Comparison of ENCODE assay signal across 9 cellular contexts in the genomic region with DNA sequence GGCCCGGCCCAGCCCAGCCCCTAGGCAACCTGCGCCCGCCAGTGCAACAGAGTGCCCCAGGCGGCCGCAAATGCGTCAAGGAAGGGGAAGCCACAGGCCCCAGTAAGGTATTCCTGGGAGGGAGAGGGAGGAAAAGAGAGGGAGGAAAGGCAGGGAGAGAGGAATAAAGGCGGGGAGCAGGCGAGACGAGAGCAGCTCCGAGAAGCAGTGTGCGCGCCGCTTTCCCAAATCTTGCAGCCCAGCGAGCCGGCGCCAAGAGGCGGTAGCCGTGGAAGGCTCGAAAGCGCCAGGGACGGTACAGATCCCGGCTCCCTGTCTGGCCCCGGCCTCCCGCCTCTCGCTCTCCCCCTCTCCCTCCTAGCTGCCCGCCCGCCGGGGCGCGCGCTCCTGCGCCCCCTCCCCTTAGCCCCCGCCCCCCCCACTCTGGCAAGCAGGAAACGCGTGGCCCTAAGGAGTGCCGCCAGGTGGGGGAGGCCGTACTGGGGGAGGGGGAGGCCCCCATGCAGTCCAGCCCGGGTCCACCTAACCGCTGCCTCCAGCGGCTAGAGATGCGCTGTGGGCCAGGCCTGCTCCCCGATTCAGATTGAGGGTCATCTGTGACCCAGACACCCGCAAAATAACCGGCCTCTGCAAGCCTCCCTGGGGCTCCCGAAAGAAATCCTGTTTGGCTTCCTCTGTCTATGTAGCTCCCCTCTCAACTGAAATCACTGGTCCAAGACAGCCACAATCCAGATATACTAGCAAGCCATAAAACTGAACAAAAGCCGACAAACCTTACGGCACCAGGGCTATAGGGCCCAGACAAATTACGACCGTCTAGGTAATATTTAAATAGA. TPM values are rescaled to one million over a fixed set of nuclear protein-coding genes. Genes with fewer than 3 reads are reported as not detected.
DNase-seq lines count a peak whose midpoint lies in the region; ATAC-seq and TF ChIP-seq lines count a peak whose summit lies in the region.
"Had no signal": no experiment of that assay in that cellular context is flagged by ENCODE, and none has a peak within 500 bp of the region (broad histone marks: within the 10 kb centered on the region; RNA-seq: fewer than 3 reads in every experiment).

No MANE protein-coding gene starts in this region.

- H3K9me3 Mint-ChIP-seq in CD4-positive, alpha-beta memory T cell, result peaks cover 0 to 48% (median 7%) of the 10 kb centered on the region in 8 donors
- H3K9me3 Mint-ChIP-seq in naive thymus-derived CD8-positive, alpha-beta T cell, result peaks cover 0 to 8% (median 0%) of the 10 kb centered on the region in 9 donors
- H3K9me3 Mint-ChIP-seq in CD8-positive, alpha-beta T cell, result no peaks in the 10 kb centered on the region

- intact Hi-C loops in CD4-positive, alpha-beta memory T cell (cut with micrococcal nuclease), result loop anchor here (5.0 to 10.0 kb wide), 4 partner anchors 665 to 1308 kb away; a partner anchor contains a TSS
- intact Hi-C loops in CD8-positive, alpha-beta T cell (cut with DNase I, micrococcal nuclease), result loop anchor here (2.0 to 10.0 kb wide), 5 partner anchors 15 to 1309 kb away; a partner anchor contains a TSS

- peaks cover 0 to 2% of the 10 kb centered on the region in 2 donors for H3K36me3 Mint-ChIP-seq in CD4-positive, alpha-beta memory T cell
- H3K36me3 Mint-ChIP-seq in naive thymus-derived CD8-positive, alpha-beta T cell, result peaks cover 0 to 7% (median 4%) of the 10 kb centered on the region in 3 donors
- H3K36me3 Mint-ChIP-seq in CD8-positive, alpha-beta T cell, result no peaks in the 10 kb centered on the region

- H3K27ac Mint-ChIP-seq in CD4-positive, alpha-beta memory T cell, result peak overlapping the region in 3 of 7 donors; percentile 46 to 83 (median 57)
- H3K27ac Mint-ChIP-seq in naive thymus-derived CD8-positive, alpha-beta T cell, result peak overlapping the region in 3 of 10 donors; percentile 40 to 71 (median 53)
- H3K27ac Mint-ChIP-seq in CD8-positive, alpha-beta T cell, result no peak overlapping the region

- no peak overlapping the region for H3K4me3 ChIP-seq in CD4-positive, alpha-beta memory T cell (ENCODE audit: low read length in 2 of 2)
- peak overlapping the region; percentile 29 for H3K4me3 ChIP-seq in astrocyte of the spinal cord (ENCODE audit: low read depth, low read length)
- no peak overlapping the region for H3K4me3 ChIP-seq in CD8-positive, alpha-beta T cell (ENCODE audit: low read depth, low read length)

- CTCF ChIA-PET in CD4-positive, alpha-beta memory T cell (lab: Charles Lee; ENCODE audit: partially characterized antibody), result interaction anchor here (1.0 to 1.9 kb wide), 5 partner anchors 9 to 800 kb away, joined by 3 to 12 read pairs (median 4); no protein-coding TSS in a partner anchor
- CTCF ChIA-PET in CD8-positive, alpha-beta T cell (lab: Charles Lee), result interaction anchor here (0.9 to 2.2 kb wide), 4 partner anchors 9 to 26 kb away, joined by 3 to 10 read pairs (median 8); a partner anchor contains a TSS

- H3K4me1 Mint-ChIP-seq in CD4-positive, alpha-beta memory T cell, result peaks cover 19 to 49% (median 28%) of the 10 kb centered on the region in 4 donors
- H3K4me1 Mint-ChIP-seq in naive thymus-derived CD8-positive, alpha-beta T cell, result peaks cover 20 to 60% (median 45%) of the 10 kb centered on the region in 4 donors
- peaks cover 44% of the 10 kb centered on the region for H3K4me1 Mint-ChIP-seq in CD8-positive, alpha-beta T cell (ENCODE audit: low read depth)

- H3K4me1 ChIP-seq in CD4-positive, alpha-beta memory T cell (ENCODE audit: insufficient read depth, low read length), result peaks cover 56% of the 10 kb centered on the region
- H3K4me1 ChIP-seq in CD8-positive, alpha-beta T cell (ENCODE audit: insufficient read depth, low read length), result peaks cover 56% of the 10 kb centered on the region

- H3K27me3 Mint-ChIP-seq in CD4-positive, alpha-beta memory T cell, result peaks cover 55 to 61% of the 10 kb centered on the region in 2 donors
- peaks cover 34 to 82% (median 56%) of the 10 kb centered on the region in 5 donors for H3K27me3 Mint-ChIP-seq in naive thymus-derived CD8-positive, alpha-beta T cell
- peaks cover 66% of the 10 kb centered on the region for H3K27me3 Mint-ChIP-seq in CD8-positive, alpha-beta T cell (ENCODE audit: low read depth)

- no peak for TF ChIP-seq CTCF in astrocyte of the spinal cord (IDR thresholded peaks at IDR 0.05; ENCODE audit: low read depth, low read length)
- TF ChIP-seq CTCF in CD8-positive, alpha-beta T cell (IDR thresholded peaks at IDR 0.05), result no peak

- H3K27me3 ChIP-seq in CD4-positive, alpha-beta memory T cell (ENCODE audit: insufficient read depth, low read length), result peaks cover 92% of the 10 kb centered on the region
- peaks cover 85% of the 10 kb centered on the region for H3K27me3 ChIP-seq in CD8-positive, alpha-beta T cell (ENCODE audit: insufficient read depth, low read length)

- no peaks in the 10 kb centered on the region for H3K9me3 ChIP-seq in CD4-positive, alpha-beta memory T cell (ENCODE audit: control insufficient read depth in 1 of 2, low read length in 2 of 2)
- H3K9me3 ChIP-seq in CD8-positive, alpha-beta T cell (ENCODE audit: low read length), result no peaks in the 10 kb centered on the region

- no peaks in the 10 kb centered on the region for H3K36me3 ChIP-seq in CD4-positive, alpha-beta memory T cell (ENCODE audit: insufficient read depth, low read length)
- H3K36me3 ChIP-seq in CD8-positive, alpha-beta T cell (ENCODE audit: insufficient read depth, low read length), result no peaks in the 10 kb centered on the region

- H3K4me3 Mint-ChIP-seq in CD4-positive, alpha-beta memory T cell, result peak overlapping the region in 6 of 8 donors; percentile 17 to 62 (median 43)
- H3K4me3 Mint-ChIP-seq in naive thymus-derived CD8-positive, alpha-beta T cell, result peak overlapping the region in 8 of 10 donors; percentile 29 to 52 (median 35)
- no peak overlapping the region for H3K4me3 Mint-ChIP-seq in CD8-positive, alpha-beta T cell

- peak in 1 of 5 donors; percentile 26 for DNase-seq in CD4-positive, alpha-beta memory T cell
- DNase-seq in HK-2 (ENCODE audit: unreplicated experiment), result peak; percentile 79
- DNase-seq in astrocyte of the spinal cord (ENCODE audit: low read depth, low spot score), result no peak
- peak in 1 of 10 donors; percentile 24 for DNase-seq in naive thymus-derived CD8-positive, alpha-beta T cell
- no peak for DNase-seq in CD8-positive, alpha-beta T cell
- DNase-seq in amniotic stem cell (lab: John Stamatoyannopoulos, UW), result no peak

- peak; percentile 2 to 15 for ATAC-seq in naive thymus-derived CD8-positive, alpha-beta T cell
- ATAC-seq in HG03460 (IDR thresholded peaks at IDR 0.05; ENCODE audit: unreplicated experiment) (no peak), HG03442 (IDR thresholded peaks at IDR 0.05; ENCODE audit: unreplicated experiment) (no peak)
- no peak for ATAC-seq in CD8-positive, alpha-beta T cell
- ATAC-seq: right cardiac atrium had no signal

- H3K27ac ChIP-seq in CD4-positive, alpha-beta memory T cell (ENCODE audit: low read depth, low read length), result no peak overlapping the region
- H3K27ac ChIP-seq in CD8-positive, alpha-beta T cell (ENCODE audit: low read depth, low read length), result no peak overlapping the region

- in situ Hi-C loops in astrocyte of the spinal cord (cut with HindIII; ENCODE audit: low sequenced_read_pairs), result loop anchor here (25.0 kb wide), 1 partner anchor 783 kb away; no protein-coding TSS in a partner anchor

- POLR2A ChIA-PET in CD4-positive, alpha-beta memory T cell (lab: Charles Lee; ENCODE audit: partially characterized antibody), result interaction anchor here (0.7 to 2.7 kb wide), 3 partner anchors 14 to 17 kb away, joined by 3 to 9 read pairs (median 7); a partner anchor contains a TSS
- POLR2A ChIA-PET in naive thymus-derived CD8-positive, alpha-beta T cell (lab: Charles Lee), result no interaction called here
- POLR2A ChIA-PET in CD8-positive, alpha-beta T cell (lab: Charles Lee), result interaction anchor here (0.6 kb wide), 1 partner anchor 123 kb away, joined by 3 read pairs; no protein-coding TSS in a partner anchor

RNA-seq across cellular contexts. Expression of a gene that starts 4.2 kb away (rescaled TPM):
- total RNA-seq in CD4-positive, alpha-beta memory T cell, result not detected
- not detected for polyA plus RNA-seq in CD4-positive, alpha-beta memory T cell
- not detected for total RNA-seq in naive thymus-derived CD8-positive, alpha-beta T cell
- polyA plus RNA-seq in naive thymus-derived CD8-positive, alpha-beta T cell, result under 1 TPM in 1 of 3 donors, not detected in 2; 0.19 TPM
- total RNA-seq in CD8-positive, alpha-beta T cell, result not detected
- total RNA-seq: right cardiac atrium had no signal
- polyA plus RNA-seq: right cardiac atrium had no signal

RNA-seq across cellular contexts. Expression of a gene that starts 4.5 kb away (rescaled TPM):
- not detected for total RNA-seq in CD4-positive, alpha-beta memory T cell
- polyA plus RNA-seq in CD4-positive, alpha-beta memory T cell, result not detected
- total RNA-seq in naive thymus-derived CD8-positive, alpha-beta T cell, result not detected
- polyA plus RNA-seq in naive thymus-derived CD8-positive, alpha-beta T cell, result under 1 TPM in 1 of 3 donors, not detected in 2; 0.16 TPM
- not detected for total RNA-seq in CD8-positive, alpha-beta T cell
- total RNA-seq: right cardiac atrium had no signal
- polyA plus RNA-seq: right cardiac atrium had no signal

RNA-seq across cellular contexts. Expression of a gene that starts 13.4 kb away (rescaled TPM):
- not detected for total RNA-seq in CD4-positive, alpha-beta memory T cell
- polyA plus RNA-seq in CD4-positive, alpha-beta memory T cell, result not detected
- total RNA-seq in naive thymus-derived CD8-positive, alpha-beta T cell, result not detected
- polyA plus RNA-seq in naive thymus-derived CD8-positive, alpha-beta T cell, result not detected
- total RNA-seq in CD8-positive, alpha-beta T cell, result not detected
- total RNA-seq: right cardiac atrium had no signal

RNA-seq across cellular contexts. Expression of a gene that starts 15.2 kb away (rescaled TPM):
- not detected for total RNA-seq in CD4-positive, alpha-beta memory T cell
- not detected for polyA plus RNA-seq in CD4-positive, alpha-beta memory T cell
- not detected for total RNA-seq in naive thymus-derived CD8-positive, alpha-beta T cell
- polyA plus RNA-seq in naive thymus-derived CD8-positive, alpha-beta T cell, result not detected
- not detected for total RNA-seq in CD8-positive, alpha-beta T cell
- total RNA-seq: right cardiac atrium had no signal
- polyA plus RNA-seq: right cardiac atrium had no signal

RNA-seq across cellular contexts. Expression of a gene that starts 17.5 kb away (rescaled TPM):
- total RNA-seq in CD4-positive, alpha-beta memory T cell, result not detected
- under 1 TPM in 1 of 2 donors, not detected in 1; 0.07 TPM for polyA plus RNA-seq in CD4-positive, alpha-beta memory T cell
- not detected for total RNA-seq in naive thymus-derived CD8-positive, alpha-beta T cell
- not detected for polyA plus RNA-seq in naive thymus-derived CD8-positive, alpha-beta T cell
- total RNA-seq in CD8-positive, alpha-beta T cell, result not detected

Comparison
In these comparisons a context has a peak if more than half of its experiments do, and no peak if none do; other contexts are left out.
1. ATAC-seq: peak in naive thymus-derived CD8-positive, alpha-beta T cell (2 of 2); none in HG03460 (single experiment), HG03442 (single experiment) and CD8-positive, alpha-beta T cell (single experiment).